Comparison of ENCODE assay signal across 1 cellular context in the genomic region with DNA sequence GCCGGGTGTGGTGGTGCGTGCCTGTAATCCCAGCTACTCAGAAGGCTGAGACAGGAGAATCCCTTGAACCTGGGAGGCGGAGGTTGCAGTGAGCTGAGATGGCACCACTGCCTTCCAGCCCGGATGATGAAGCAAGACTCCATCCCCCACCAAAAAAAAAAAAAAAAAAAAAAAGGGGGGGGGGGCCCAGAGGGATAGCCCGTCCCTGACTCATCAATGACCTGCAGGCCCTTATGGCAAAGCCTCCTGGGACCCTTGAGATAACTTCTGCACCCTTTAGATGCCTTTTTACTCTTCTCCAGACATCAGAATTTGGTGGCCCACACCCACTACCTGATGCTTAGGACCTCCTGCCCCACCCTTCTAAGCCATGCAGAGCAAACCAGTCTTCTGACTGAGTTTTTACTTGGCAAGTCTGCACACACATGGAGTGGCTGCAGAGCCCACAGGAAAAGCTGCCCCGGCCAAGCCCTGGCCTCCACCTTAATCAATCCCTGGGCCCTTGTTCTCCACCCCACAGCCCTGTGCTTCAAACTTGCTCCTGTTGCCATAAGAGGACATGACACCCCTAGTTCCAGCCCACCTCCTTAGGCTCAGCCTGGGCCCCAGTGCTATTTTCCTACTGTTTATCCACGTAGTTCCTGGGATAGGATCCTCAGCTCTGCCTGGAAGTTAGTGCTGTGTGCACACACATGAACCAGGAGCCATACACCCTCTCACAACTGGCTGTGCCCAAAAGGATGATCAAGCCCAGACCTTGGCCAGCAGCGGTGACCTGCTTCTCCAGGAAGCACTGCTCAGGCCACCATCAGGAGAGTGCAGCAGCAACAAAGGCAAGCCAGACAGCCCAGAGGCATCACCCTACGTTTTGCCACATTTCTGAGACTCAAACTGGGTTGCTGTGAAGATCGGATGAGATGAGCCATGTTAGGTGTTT.
TF ChIP-seq lines count a peak whose summit lies in the region.

No MANE protein-coding gene starts in this region.

TF ChIP-seq in K562, 482 proteins besides CTCF, POLR2A, EP300 and RAD21:
- TF ChIP-seq FOXM1 (IDR thresholded peaks at IDR 0.05; ENCODE audit: low read depth) (no peak), FOXM1 (CRISPR knock-in tag; IDR thresholded peaks at IDR 0.05; ENCODE audit: low read depth) (no peak), FUS (optimal IDR thresholded peaks at IDR 0.05; ENCODE audit: low read depth, low read length) (no peak), ERF (CRISPR knock-in tag; IDR thresholded peaks at IDR 0.05) (no peak), KDM1A (IDR thresholded peaks at IDR 0.05) (no peak), RBBP5 (IDR thresholded peaks at IDR 0.05; ENCODE audit: borderline replicate concordance, insufficient read depth, low read length, poor library complexity, severe bottlenecking) (no peak), ATF1 (CRISPR knock-in tag; IDR thresholded peaks at IDR 0.05) (no peak), ATF1 (tag; IDR thresholded peaks at IDR 0.05) (no peak), ARID2 (IDR thresholded peaks at IDR 0.05) (no peak), ELF4 (CRISPR knock-in tag; IDR thresholded peaks at IDR 0.05) (no peak), BMI1 (IDR thresholded peaks at IDR 0.05; ENCODE audit: low read length) (no peak), ZNF124 (CRISPR knock-in tag; IDR thresholded peaks at IDR 0.05) (no peak), SRSF7 (optimal IDR thresholded peaks at IDR 0.05; ENCODE audit: low read depth, low read length) (no peak), CBFA2T3 (IDR thresholded peaks at IDR 0.05) (peak; percentile 34; the same call in 1 of the 2 replicates), ZFPM2 (CRISPR knock-in tag; IDR thresholded peaks at IDR 0.05) (no peak), EGR1 (conservative IDR thresholded peaks at IDR 0.05) (no peak), MTA3 (IDR thresholded peaks at IDR 0.05; ENCODE audit: borderline replicate concordance) (no peak), ZNF766 (CRISPR knock-in tag; conservative IDR thresholded peaks at IDR 0.05) (no peak), ZNF79 (CRISPR knock-in tag; IDR thresholded peaks at IDR 0.05; ENCODE audit: low read depth) (no peak), ZNF695 (CRISPR knock-in tag; IDR thresholded peaks at IDR 0.05) (no peak), GABPA (tag; conservative IDR thresholded peaks at IDR 0.05; ENCODE audit: low read depth) (no peak), ZNF384 (IDR thresholded peaks at IDR 0.05; ENCODE audit: low read depth, low read length) (peak; percentile 69), ZNF347 (CRISPR knock-in tag; IDR thresholded peaks at IDR 0.05; ENCODE audit: low read depth) (no peak), CBX3 (IDR thresholded peaks at IDR 0.05; ENCODE audit: borderline replicate concordance in 1 of 2, low read length in 2 of 2) (no peak), L3MBTL2 (IDR thresholded peaks at IDR 0.05) (no peak), ZC3H8 (IDR thresholded peaks at IDR 0.05) (no peak), CBFA2T2 (conservative IDR thresholded peaks at IDR 0.05) (0 out of 2 replicates have a peak, but pooled peaks have one; percentile 4), ZNF644 (tag; IDR thresholded peaks at IDR 0.05; ENCODE audit: low read depth) (no peak)
- TF ChIP-seq, protein P1, sequence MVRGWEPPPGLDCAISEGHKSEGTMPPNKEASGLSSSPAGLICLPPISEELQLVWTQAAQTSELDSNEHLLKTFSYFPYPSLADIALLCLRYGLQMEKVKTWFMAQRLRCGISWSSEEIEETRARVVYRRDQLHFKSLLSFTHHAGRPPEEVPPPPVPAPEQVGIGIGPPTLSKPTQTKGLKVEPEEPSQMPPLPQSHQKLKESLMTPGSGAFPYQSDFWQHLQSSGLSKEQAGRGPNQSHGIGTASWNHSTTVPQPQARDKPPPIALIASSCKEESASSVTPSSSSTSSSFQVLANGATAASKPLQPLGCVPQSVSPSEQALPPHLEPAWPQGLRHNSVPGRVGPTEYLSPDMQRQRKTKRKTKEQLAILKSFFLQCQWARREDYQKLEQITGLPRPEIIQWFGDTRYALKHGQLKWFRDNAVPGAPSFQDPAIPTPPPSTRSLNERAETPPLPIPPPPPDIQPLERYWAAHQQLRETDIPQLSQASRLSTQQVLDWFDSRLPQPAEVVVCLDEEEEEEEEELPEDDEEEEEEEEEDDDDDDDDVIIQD (CRISPR knock-in tag; IDR thresholded peaks at IDR 0.05): no peak
- TF ChIP-seq, protein P2, sequence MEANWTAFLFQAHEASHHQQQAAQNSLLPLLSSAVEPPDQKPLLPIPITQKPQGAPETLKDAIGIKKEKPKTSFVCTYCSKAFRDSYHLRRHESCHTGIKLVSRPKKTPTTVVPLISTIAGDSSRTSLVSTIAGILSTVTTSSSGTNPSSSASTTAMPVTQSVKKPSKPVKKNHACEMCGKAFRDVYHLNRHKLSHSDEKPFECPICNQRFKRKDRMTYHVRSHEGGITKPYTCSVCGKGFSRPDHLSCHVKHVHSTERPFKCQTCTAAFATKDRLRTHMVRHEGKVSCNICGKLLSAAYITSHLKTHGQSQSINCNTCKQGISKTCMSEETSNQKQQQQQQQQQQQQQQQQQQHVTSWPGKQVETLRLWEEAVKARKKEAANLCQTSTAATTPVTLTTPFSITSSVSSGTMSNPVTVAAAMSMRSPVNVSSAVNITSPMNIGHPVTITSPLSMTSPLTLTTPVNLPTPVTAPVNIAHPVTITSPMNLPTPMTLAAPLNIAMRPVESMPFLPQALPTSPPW (CRISPR knock-in tag; IDR thresholded peaks at IDR 0.05): peak; percentile 24; the same call in 1 of the 2 replicates
- TF ChIP-seq, protein P3, sequence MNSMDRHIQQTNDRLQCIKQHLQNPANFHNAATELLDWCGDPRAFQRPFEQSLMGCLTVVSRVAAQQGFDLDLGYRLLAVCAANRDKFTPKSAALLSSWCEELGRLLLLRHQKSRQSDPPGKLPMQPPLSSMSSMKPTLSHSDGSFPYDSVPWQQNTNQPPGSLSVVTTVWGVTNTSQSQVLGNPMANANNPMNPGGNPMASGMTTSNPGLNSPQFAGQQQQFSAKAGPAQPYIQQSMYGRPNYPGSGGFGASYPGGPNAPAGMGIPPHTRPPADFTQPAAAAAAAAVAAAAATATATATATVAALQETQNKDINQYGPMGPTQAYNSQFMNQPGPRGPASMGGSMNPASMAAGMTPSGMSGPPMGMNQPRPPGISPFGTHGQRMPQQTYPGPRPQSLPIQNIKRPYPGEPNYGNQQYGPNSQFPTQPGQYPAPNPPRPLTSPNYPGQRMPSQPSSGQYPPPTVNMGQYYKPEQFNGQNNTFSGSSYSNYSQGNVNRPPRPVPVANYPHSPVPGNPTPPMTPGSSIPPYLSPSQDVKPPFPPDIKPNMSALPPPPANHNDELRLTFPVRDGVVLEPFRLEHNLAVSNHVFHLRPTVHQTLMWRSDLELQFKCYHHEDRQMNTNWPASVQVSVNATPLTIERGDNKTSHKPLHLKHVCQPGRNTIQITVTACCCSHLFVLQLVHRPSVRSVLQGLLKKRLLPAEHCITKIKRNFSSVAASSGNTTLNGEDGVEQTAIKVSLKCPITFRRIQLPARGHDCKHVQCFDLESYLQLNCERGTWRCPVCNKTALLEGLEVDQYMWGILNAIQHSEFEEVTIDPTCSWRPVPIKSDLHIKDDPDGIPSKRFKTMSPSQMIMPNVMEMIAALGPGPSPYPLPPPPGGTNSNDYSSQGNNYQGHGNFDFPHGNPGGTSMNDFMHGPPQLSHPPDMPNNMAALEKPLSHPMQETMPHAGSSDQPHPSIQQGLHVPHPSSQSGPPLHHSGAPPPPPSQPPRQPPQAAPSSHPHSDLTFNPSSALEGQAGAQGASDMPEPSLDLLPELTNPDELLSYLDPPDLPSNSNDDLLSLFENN (IDR thresholded peaks at IDR 0.05; ENCODE audit: low read depth in 2 of 2, low read length in 2 of 2): no peak
